Comparison of ENCODE assay signal across 8 cellular contexts in the genomic region with DNA sequence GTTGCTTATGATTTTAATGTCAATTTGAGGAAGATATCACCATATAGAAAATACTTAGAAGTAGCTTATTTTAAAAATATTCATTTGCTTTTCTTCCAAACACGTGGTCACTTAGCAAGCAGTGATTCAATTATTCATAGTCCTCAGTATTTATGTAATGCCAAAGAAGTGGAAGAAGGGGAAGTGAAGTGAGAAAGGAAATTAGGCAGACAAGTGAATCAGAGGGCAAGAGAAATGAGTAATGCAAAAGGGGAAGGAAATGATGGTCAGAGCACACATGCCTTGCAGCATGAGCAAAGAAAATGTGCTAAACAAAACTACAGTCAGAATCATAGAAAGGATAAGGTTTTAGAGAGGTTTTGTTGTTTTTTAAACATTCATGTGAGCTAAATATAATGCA. TPM values are rescaled to one million over a fixed set of nuclear protein-coding genes. Genes with fewer than 3 reads are reported as not detected.
A peak's percentile ranks its signal among the peaks of the same experiment; 100 is the strongest.
DNase-seq lines count a peak whose midpoint lies in the region; ATAC-seq and TF ChIP-seq lines count a peak whose summit lies in the region.

No MANE protein-coding gene starts in this region.

- intact Hi-C loops in dendritic cell treated with granulocyte-macrophage colony-stimulating factor and Interleukin-4, amounts not matched to agents 40 ng/mL and 50 ng/mL, for 4 days (cut with micrococcal nuclease), result loop anchor here (1.0 to 5.0 kb wide), 2 partner anchors 32 to 35 kb away; a partner anchor contains a TSS

- TF ChIP-seq CTCF in OCI-LY1 (IDR thresholded peaks at IDR 0.05; ENCODE audit: low read length), result no peak

- H3K4me3 ChIP-seq in OCI-LY1 (ENCODE audit: low read depth, low read length, poor library complexity, severe bottlenecking), result no peak overlapping the region

- no peak for DNase-seq in activated T-cell treated with anti-CD3 and anti-CD28 coated beads, Interleukin-2, amount 50 U/mL, for 4 hours
- no peak for DNase-seq in activated T-cell treated with anti-CD3 and anti-CD28 coated beads for 4 hours
- peak; percentile 94 for DNase-seq in non-pigmented ciliary epithelial cell (ENCODE audit: low read depth)
- no peak for DNase-seq in NCI-H774 (lab: John Stamatoyannopoulos, UW)
- no peak for DNase-seq in HEK293T (ENCODE audit: extremely low spot score)

- no peak overlapping the region for H2AFZ ChIP-seq in OCI-LY1 (ENCODE audit: low read length)

- H3K9me2 ChIP-seq in OCI-LY1 (ENCODE audit: low read depth, low read length), result no peaks in the 10 kb centered on the region

- H3K4me1 Mint-ChIP-seq in activated T-cell treated with anti-CD3 and anti-CD28 coated beads, Interleukin-2, amount 50 U/mL, for 4 hours (ENCODE audit: low read depth), result peaks cover 27% of the 10 kb centered on the region
- peaks cover 55% of the 10 kb centered on the region for H3K4me1 Mint-ChIP-seq in dendritic cell treated with granulocyte-macrophage colony-stimulating factor and Interleukin-4, amounts not matched to agents 40 ng/mL and 50 ng/mL, for 4 days (ENCODE audit: low read depth)

- no peaks in the 10 kb centered on the region for H3K9me3 ChIP-seq in OCI-LY1 (ENCODE audit: low read length)

- H3K79me2 ChIP-seq in OCI-LY1 (ENCODE audit: insufficient read depth, low read length), result no peaks in the 10 kb centered on the region

- no peaks in the 10 kb centered on the region for H3K27me3 ChIP-seq in OCI-LY1 (ENCODE audit: insufficient read depth, low read length)

- CTCF ChIA-PET in HEK293T (lab: Yijun Ruan, JAX), result no interaction called here

- H3K27ac ChIP-seq in OCI-LY1 (ENCODE audit: low read depth, low read length, poor library complexity, severe bottlenecking), result peak overlapping the region; percentile 50

- peaks cover 53% of the 10 kb centered on the region for H3K36me3 Mint-ChIP-seq in activated T-cell treated with anti-CD3 and anti-CD28 coated beads, Interleukin-2, amount 50 U/mL, for 4 hours (ENCODE audit: insufficient read depth)
- peaks cover 50% of the 10 kb centered on the region for H3K36me3 Mint-ChIP-seq in dendritic cell treated with granulocyte-macrophage colony-stimulating factor and Interleukin-4, amounts not matched to agents 40 ng/mL and 50 ng/mL, for 4 days (ENCODE audit: low read depth)

- peak overlapping the region; percentile 33; the same call in 1 of the 2 replicates for H3K4me2 ChIP-seq in OCI-LY1 (ENCODE audit: low read length)

- H3K4me1 ChIP-seq in OCI-LY1 (ENCODE audit: insufficient read depth, low read length, severe bottlenecking), result peaks cover 26% of the 10 kb centered on the region

- H3K9ac ChIP-seq in OCI-LY1 (ENCODE audit: low read length), result no peak overlapping the region; the same call in 1 of the 2 replicates

- peak overlapping the region; percentile 34 for H3K4me3 Mint-ChIP-seq in activated T-cell treated with anti-CD3 and anti-CD28 coated beads, Interleukin-2, amount 50 U/mL, for 4 hours
- H3K4me3 Mint-ChIP-seq in dendritic cell treated with granulocyte-macrophage colony-stimulating factor and Interleukin-4, amounts not matched to agents 40 ng/mL and 50 ng/mL, for 4 days, result peak overlapping the region; percentile 24

- POLR2A ChIA-PET in HEK293T (lab: Yijun Ruan, JAX), result no interaction called here

- no peaks in the 10 kb centered on the region for H3K27me3 Mint-ChIP-seq in activated T-cell treated with anti-CD3 and anti-CD28 coated beads, Interleukin-2, amount 50 U/mL, for 4 hours (ENCODE audit: low read depth)
- H3K27me3 Mint-ChIP-seq in dendritic cell treated with granulocyte-macrophage colony-stimulating factor and Interleukin-4, amounts not matched to agents 40 ng/mL and 50 ng/mL, for 4 days, result no peaks in the 10 kb centered on the region

- peaks cover 8% of the 10 kb centered on the region for H3K9me3 Mint-ChIP-seq in activated T-cell treated with anti-CD3 and anti-CD28 coated beads, Interleukin-2, amount 50 U/mL, for 4 hours
- no peaks in the 10 kb centered on the region for H3K9me3 Mint-ChIP-seq in dendritic cell treated with granulocyte-macrophage colony-stimulating factor and Interleukin-4, amounts not matched to agents 40 ng/mL and 50 ng/mL, for 4 days

- no peaks in the 10 kb centered on the region for H4K20me1 ChIP-seq in OCI-LY1 (ENCODE audit: insufficient read depth, low read length)

- no peaks in the 10 kb centered on the region for H3F3A ChIP-seq in OCI-LY1 (ENCODE audit: insufficient read depth, low read length)

- peak overlapping the region; percentile 99 for H3K27ac Mint-ChIP-seq in dendritic cell treated with granulocyte-macrophage colony-stimulating factor and Interleukin-4, amounts not matched to agents 40 ng/mL and 50 ng/mL, for 4 days

- ATAC-seq in activated T-cell treated with anti-CD3 and anti-CD28 coated beads, Interleukin-2, amount 50 U/mL, for 4 hours, result peak; percentile 94
- ATAC-seq in HG02763 (IDR thresholded peaks at IDR 0.05; ENCODE audit: unreplicated experiment), result peak; percentile 82

- peaks cover 10% of the 10 kb centered on the region; the same call in 1 of the 2 replicates for H3K36me3 ChIP-seq in OCI-LY1 (ENCODE audit: insufficient read depth, low read length)

TF ChIP-seq in HEK293T, 16 proteins besides CTCF, POLR2A, EP300 and RAD21:
- no peak for TF ChIP-seq FOXA1 (IDR thresholded peaks at IDR 0.05)
- TF ChIP-seq L3MBTL2 (conservative IDR thresholded peaks at IDR 0.05), result no peak
- TF ChIP-seq FOXK2 (IDR thresholded peaks at IDR 0.05), result no peak
- no peak for TF ChIP-seq CTBP1 (IDR thresholded peaks at IDR 0.05; ENCODE audit: borderline replicate concordance)
- TF ChIP-seq NFRKB (IDR thresholded peaks at IDR 0.05), result no peak

RNA-seq across cellular contexts. Expression of a gene that starts 31.8 kb away (rescaled TPM):
- total RNA-seq in activated T-cell treated with anti-CD3 and anti-CD28 coated beads, Interleukin-2, amount 50 U/mL, for 4 hours, result 10 to 100 TPM in 2 of 3 donors, 1 to 10 TPM in 1; 8.2 to 14.4 (median 11.6) TPM

RNA-seq across cellular contexts. Expression of a gene that starts 32.6 kb away (rescaled TPM):
- 10 to 100 TPM; 48.7 to 56.9 (median 54.9) TPM for total RNA-seq in activated T-cell treated with anti-CD3 and anti-CD28 coated beads, Interleukin-2, amount 50 U/mL, for 4 hours
